21 cellular contexts compared by ENCODE assay signal in genomic region chr14:89370781-89371180, GRCh38. TPM values are rescaled to one million over a fixed set of nuclear protein-coding genes. Genes with fewer than 3 reads are reported as not detected.
DNase-seq lines count a peak whose midpoint lies in the region; ATAC-seq and TF ChIP-seq lines count a peak whose summit lies in the region.
"Had no signal": no experiment of that assay in that cellular context is flagged by ENCODE, and none has a peak within 500 bp of the region (broad histone marks: within the 10 kb centered on the region; RNA-seq: fewer than 3 reads in every experiment).

No MANE protein-coding gene starts in this region.

- TF ChIP-seq CTCF in SU-DHL-6 (IDR thresholded peaks at IDR 0.05; ENCODE audit: insufficient read depth, low read length, poor library complexity, severe bottlenecking) = no peak

- H3K4me1 Mint-ChIP-seq in activated CD4-positive, alpha-beta T cell treated with anti-CD3 and anti-CD28 coated beads for 36 hours = peaks cover 71% of the 10 kb centered on the region
- peaks cover 34% of the 10 kb centered on the region for H3K4me1 Mint-ChIP-seq in memory B cell
- H3K4me1 Mint-ChIP-seq in stimulated activated memory B cell treated with anti-CD40 and anti-IgM and Interleukin-4, amounts not matched to agents 10 μg/mL and 1 μg/mL and 100 μg/mL, for 72 hours = peaks cover 63% of the 10 kb centered on the region

- no peak overlapping the region for H2AFZ ChIP-seq in SU-DHL-6 (ENCODE audit: low read depth, low read length, severe bottlenecking)

- no peak overlapping the region for H3K4me2 ChIP-seq in SU-DHL-6 (ENCODE audit: low read depth, low read length, poor library complexity, severe bottlenecking)

- no peak for DNase-seq in activated CD4-positive, alpha-beta T cell treated with anti-CD3 and anti-CD28 coated beads for 36 hours
- DNase-seq in activated CD4-positive, alpha-beta T cell treated with anti-CD3 and anti-CD28 coated beads for 48 hours = no peak
- no peak for DNase-seq in memory B cell (ENCODE audit: low spot score in 2 of 2)
- DNase-seq in NCI-H1436 treated with DMSO at 0.1 percent for 48 hours (lab: John Stamatoyannopoulos, UW) = no peak
- DNase-seq in Kasumi-1 (lab: John Stamatoyannopoulos, UW) = no peak
- no peak for DNase-seq in MV-4-11 (lab: John Stamatoyannopoulos, UW)
- DNase-seq: activated CD4-positive, alpha-beta T cell treated with anti-CD3 and anti-CD28 coated beads, Interleukin-2, amount 50 U/mL, for 4 hours; activated gamma-delta T cell treated with Interleukin-2 at 50 U/mL for 16 hours; Caco-2; mesendoderm; NCI-H1436; NCI-H524 treated with DMSO at 0.1 percent for 48 hours; Peyer's patch; posterior cingulate gyrus; T-helper 17 cell; testis had no signal

- CTCF ChIA-PET in activated CD4-positive, alpha-beta T cell treated with anti-CD3 and anti-CD28 coated beads for 36 hours (lab: Charles Lee) = interaction anchor here (0.7 to 1.7 kb wide), 4 partner anchors 13 to 183 kb away, joined by 3 to 7 read pairs (median 4); no protein-coding TSS in a partner anchor

- H3K36me3 ChIP-seq in SU-DHL-6 (ENCODE audit: low read length) = peaks cover 10% of the 10 kb centered on the region; the same call in 1 of the 2 replicates
- H3K36me3 ChIP-seq: Peyer's patch had no signal

- H3K27ac ChIP-seq in SU-DHL-6 (ENCODE audit: low read depth, low read length) = peak overlapping the region; percentile 21
- H3K27ac ChIP-seq: 22Rv1, testis had no signal

- H3K27ac Mint-ChIP-seq in activated CD4-positive, alpha-beta T cell treated with anti-CD3 and anti-CD28 coated beads for 36 hours = peak overlapping the region; percentile 51
- H3K27ac Mint-ChIP-seq in memory B cell = peak overlapping the region; percentile 51
- H3K27ac Mint-ChIP-seq in stimulated activated memory B cell treated with anti-CD40 and anti-IgM and Interleukin-4, amounts not matched to agents 10 μg/mL and 1 μg/mL and 100 μg/mL, for 72 hours = peak overlapping the region; percentile 80

- no peak for ATAC-seq in activated CD4-positive, alpha-beta T cell treated with anti-CD3 and anti-CD28 coated beads for 36 hours
- ATAC-seq in memory B cell (ENCODE audit: low read depth) = no peak
- no peak for ATAC-seq in stimulated activated memory B cell treated with anti-CD40 and anti-IgM and Interleukin-4, amounts not matched to agents 10 μg/mL and 1 μg/mL and 100 μg/mL, for 72 hours
- ATAC-seq: stimulated activated effector memory CD8-positive, alpha-beta T cell treated with anti-CD3 and anti-CD28 coated beads, Interleukin-12 subunit alpha, Interleukin-12 subunit beta, amount 100 ng/mL, for 72 hours; T-helper 17 cell had no signal

- peaks cover 15% of the 10 kb centered on the region for H3K9me3 Mint-ChIP-seq in activated CD4-positive, alpha-beta T cell treated with anti-CD3 and anti-CD28 coated beads for 36 hours (ENCODE audit: low read depth)
- H3K9me3 Mint-ChIP-seq in memory B cell = no peaks in the 10 kb centered on the region
- H3K9me3 Mint-ChIP-seq in stimulated activated memory B cell treated with anti-CD40 and anti-IgM and Interleukin-4, amounts not matched to agents 10 μg/mL and 1 μg/mL and 100 μg/mL, for 72 hours = no peaks in the 10 kb centered on the region
- H3K9me3 Mint-ChIP-seq: stimulated activated effector memory CD8-positive, alpha-beta T cell treated with anti-CD3 and anti-CD28 coated beads, Interleukin-12 subunit alpha, Interleukin-12 subunit beta, amount 100 ng/mL, for 72 hours had no signal

- no peaks in the 10 kb centered on the region for H3K9me3 ChIP-seq in SU-DHL-6 (ENCODE audit: insufficient read depth, low read length)
- H3K9me3 ChIP-seq: Caco-2, Peyer's patch, testis had no signal

- no peaks in the 10 kb centered on the region for H3K27me3 Mint-ChIP-seq in activated CD4-positive, alpha-beta T cell treated with anti-CD3 and anti-CD28 coated beads for 36 hours
- H3K27me3 Mint-ChIP-seq in memory B cell = no peaks in the 10 kb centered on the region
- H3K27me3 Mint-ChIP-seq in stimulated activated memory B cell treated with anti-CD40 and anti-IgM and Interleukin-4, amounts not matched to agents 10 μg/mL and 1 μg/mL and 100 μg/mL, for 72 hours = no peaks in the 10 kb centered on the region
- H3K27me3 Mint-ChIP-seq: T-helper 17 cell had no signal

- H3K4me3 Mint-ChIP-seq in activated CD4-positive, alpha-beta T cell treated with anti-CD3 and anti-CD28 coated beads for 36 hours = no peak overlapping the region
- no peak overlapping the region for H3K4me3 Mint-ChIP-seq in memory B cell
- no peak overlapping the region for H3K4me3 Mint-ChIP-seq in stimulated activated memory B cell treated with anti-CD40 and anti-IgM and Interleukin-4, amounts not matched to agents 10 μg/mL and 1 μg/mL and 100 μg/mL, for 72 hours
- H3K4me3 Mint-ChIP-seq: neural crest cell; stimulated activated effector memory CD8-positive, alpha-beta T cell treated with anti-CD3 and anti-CD28 coated beads, Interleukin-12 subunit alpha, Interleukin-12 subunit beta, amount 100 ng/mL, for 72 hours; T-helper 17 cell had no signal

- no peaks in the 10 kb centered on the region for H3K9me2 ChIP-seq in SU-DHL-6 (replicated peaks; ENCODE audit: insufficient read depth, low read length)

- H3K9ac ChIP-seq in SU-DHL-6 (ENCODE audit: low read length) = no peak overlapping the region

- POLR2A ChIA-PET in activated CD4-positive, alpha-beta T cell treated with anti-CD3 and anti-CD28 coated beads for 36 hours (lab: Charles Lee) = no interaction called here

- peaks cover 26% of the 10 kb centered on the region for H3K36me3 Mint-ChIP-seq in activated CD4-positive, alpha-beta T cell treated with anti-CD3 and anti-CD28 coated beads for 36 hours (ENCODE audit: low read depth)
- H3K36me3 Mint-ChIP-seq in memory B cell = peaks cover 4% of the 10 kb centered on the region
- H3K36me3 Mint-ChIP-seq in stimulated activated memory B cell treated with anti-CD40 and anti-IgM and Interleukin-4, amounts not matched to agents 10 μg/mL and 1 μg/mL and 100 μg/mL, for 72 hours = peaks cover 22% of the 10 kb centered on the region

- no peaks in the 10 kb centered on the region for H4K20me1 ChIP-seq in SU-DHL-6 (ENCODE audit: low read depth, low read length)

- intact Hi-C loops in activated CD4-positive, alpha-beta T cell treated with anti-CD3 and anti-CD28 coated beads for 36 hours (cut with DNase I, micrococcal nuclease) = no loop called here

- no peak overlapping the region for H3K4me3 ChIP-seq in SU-DHL-6 (ENCODE audit: insufficient read depth, low read length, poor library complexity, severe bottlenecking)
- H3K4me3 ChIP-seq: Peyer's patch, testis had no signal

- H3F3A ChIP-seq in SU-DHL-6 (ENCODE audit: insufficient read depth) = peaks cover 27% of the 10 kb centered on the region

- no peaks in the 10 kb centered on the region for H3K27me3 ChIP-seq in SU-DHL-6 (ENCODE audit: low read length)
- H3K27me3 ChIP-seq: Peyer's patch, testis had no signal

- H3K79me2 ChIP-seq in SU-DHL-6 (ENCODE audit: insufficient read depth, low read length) = peaks cover 96% of the 10 kb centered on the region

RNA-seq across cellular contexts. Expression of gene FOXN3, which starts 46.3 kb away (rescaled TPM):
- 10 to 100 TPM; 69.1 to 76.3 TPM for total RNA-seq in activated CD4-positive, alpha-beta T cell treated with anti-CD3 and anti-CD28 coated beads for 36 hours
